1 cellular context compared by ENCODE assay signal in genomic region chr6:151036211-151036721, GRCh38.
TF ChIP-seq lines count a peak whose summit lies in the region.
"Not testable (repeated sequence)": the region's sequence is repeated elsewhere in the genome, so short reads cannot be mapped to it uniquely, and the experiment has no call there.

No MANE protein-coding gene starts in this region.

TF ChIP-seq in HepG2, 621 proteins besides CTCF, POLR2A, EP300 and RAD21 (continued from another document and continues in another):
- TF ChIP-seq, protein P1, sequence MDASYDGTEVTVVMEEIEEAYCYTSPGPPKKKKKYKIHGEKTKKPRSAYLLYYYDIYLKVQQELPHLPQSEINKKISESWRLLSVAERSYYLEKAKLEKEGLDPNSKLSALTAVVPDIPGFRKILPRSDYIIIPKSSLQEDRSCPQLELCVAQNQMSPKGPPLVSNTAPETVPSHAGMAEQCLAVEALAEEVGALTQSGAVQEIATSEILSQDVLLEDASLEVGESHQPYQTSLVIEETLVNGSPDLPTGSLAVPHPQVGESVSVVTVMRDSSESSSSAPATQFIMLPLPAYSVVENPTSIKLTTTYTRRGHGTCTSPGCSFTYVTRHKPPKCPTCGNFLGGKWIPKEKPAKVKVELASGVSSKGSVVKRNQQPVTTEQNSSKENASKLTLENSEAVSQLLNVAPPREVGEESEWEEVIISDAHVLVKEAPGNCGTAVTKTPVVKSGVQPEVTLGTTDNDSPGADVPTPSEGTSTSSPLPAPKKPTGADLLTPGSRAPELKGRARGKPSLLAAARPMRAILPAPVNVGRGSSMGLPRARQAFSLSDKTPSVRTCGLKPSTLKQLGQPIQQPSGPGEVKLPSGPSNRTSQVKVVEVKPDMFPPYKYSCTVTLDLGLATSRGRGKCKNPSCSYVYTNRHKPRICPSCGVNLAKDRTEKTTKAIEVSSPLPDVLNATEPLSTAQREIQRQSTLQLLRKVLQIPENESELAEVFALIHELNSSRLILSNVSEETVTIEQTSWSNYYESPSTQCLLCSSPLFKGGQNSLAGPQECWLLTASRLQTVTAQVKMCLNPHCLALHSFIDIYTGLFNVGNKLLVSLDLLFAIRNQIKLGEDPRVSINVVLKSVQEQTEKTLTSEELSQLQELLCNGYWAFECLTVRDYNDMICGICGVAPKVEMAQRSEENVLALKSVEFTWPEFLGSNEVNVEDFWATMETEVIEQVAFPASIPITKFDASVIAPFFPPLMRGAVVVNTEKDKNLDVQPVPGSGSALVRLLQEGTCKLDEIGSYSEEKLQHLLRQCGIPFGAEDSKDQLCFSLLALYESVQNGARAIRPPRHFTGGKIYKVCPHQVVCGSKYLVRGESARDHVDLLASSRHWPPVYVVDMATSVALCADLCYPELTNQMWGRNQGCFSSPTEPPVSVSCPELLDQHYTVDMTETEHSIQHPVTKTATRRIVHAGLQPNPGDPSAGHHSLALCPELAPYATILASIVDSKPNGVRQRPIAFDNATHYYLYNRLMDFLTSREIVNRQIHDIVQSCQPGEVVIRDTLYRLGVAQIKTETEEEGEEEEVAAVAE (CRISPR knock-in tag; IDR thresholded peaks at IDR 0.05; ENCODE audit: borderline replicate concordance): 0 out of 2 replicates have a peak, but pooled peaks have one; percentile 11
- TF ChIP-seq TCF7 (IDR thresholded peaks at IDR 0.05; ENCODE audit: low read depth): peak; percentile 63; the same call in 1 of the 2 replicates
- TF ChIP-seq ATF2 (CRISPR knock-in tag; IDR thresholded peaks at IDR 0.05): peak; percentile 94
- TF ChIP-seq, protein P2, sequence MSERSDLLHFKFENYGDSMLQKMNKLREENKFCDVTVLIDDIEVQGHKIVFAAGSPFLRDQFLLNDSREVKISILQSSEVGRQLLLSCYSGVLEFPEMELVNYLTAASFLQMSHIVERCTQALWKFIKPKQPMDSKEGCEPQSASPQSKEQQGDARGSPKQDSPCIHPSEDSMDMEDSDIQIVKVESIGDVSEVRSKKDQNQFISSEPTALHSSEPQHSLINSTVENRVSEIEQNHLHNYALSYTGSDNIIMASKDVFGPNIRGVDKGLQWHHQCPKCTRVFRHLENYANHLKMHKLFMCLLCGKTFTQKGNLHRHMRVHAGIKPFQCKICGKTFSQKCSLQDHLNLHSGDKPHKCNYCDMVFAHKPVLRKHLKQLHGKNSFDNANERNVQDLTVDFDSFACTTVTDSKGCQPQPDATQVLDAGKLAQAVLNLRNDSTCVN (CRISPR knock-in tag; IDR thresholded peaks at IDR 0.05; ENCODE audit: borderline replicate concordance): peak; percentile 92
- TF ChIP-seq SOX6 (IDR thresholded peaks at IDR 0.05): not testable (repeated sequence)
- TF ChIP-seq SOX6 (CRISPR knock-in tag; IDR thresholded peaks at IDR 0.05): peak; percentile 87
- TF ChIP-seq MEF2D (CRISPR knock-in tag; IDR thresholded peaks at IDR 0.05): peak; percentile 92
- peak; percentile 87 for TF ChIP-seq SOX5 (CRISPR knock-in tag; IDR thresholded peaks at IDR 0.05; ENCODE audit: borderline replicate concordance)
- peak; percentile 51 for TF ChIP-seq ARNTL (CRISPR knock-in tag; IDR thresholded peaks at IDR 0.05)
- TF ChIP-seq SPEN (CRISPR knock-in tag; IDR thresholded peaks at IDR 0.05; ENCODE audit: low read depth): peak; percentile 25; the same call in 1 of the 2 replicates
- TF ChIP-seq ZNF644 (CRISPR knock-in tag; IDR thresholded peaks at IDR 0.05; ENCODE audit: low read depth): peak; percentile 40; the same call in 1 of the 2 replicates
- TF ChIP-seq SIX1 (CRISPR knock-in tag; IDR thresholded peaks at IDR 0.05; ENCODE audit: borderline replicate concordance): peak; percentile 62; the same call in 1 of the 2 replicates
- peak; percentile 51; the same call in 1 of the 2 replicates for TF ChIP-seq ZNF335 (CRISPR knock-in tag; IDR thresholded peaks at IDR 0.05)
- peak; percentile 16; the same call in 1 of the 2 replicates for TF ChIP-seq BCL6 (CRISPR knock-in tag; IDR thresholded peaks at IDR 0.05)
- peak; percentile 50; the same call in 1 of the 2 replicates for TF ChIP-seq POLR2AphosphoS5 (IDR thresholded peaks at IDR 0.05; ENCODE audit: low read depth, low read length)
- 0 out of 2 replicates have a peak, but pooled peaks have one; percentile 17 for TF ChIP-seq ZFY (CRISPR knock-in tag; IDR thresholded peaks at IDR 0.05)
- peak; percentile 71; the same call in 1 of the 2 replicates for TF ChIP-seq TOE1 (CRISPR knock-in tag; IDR thresholded peaks at IDR 0.05)
- TF ChIP-seq, protein P3, sequence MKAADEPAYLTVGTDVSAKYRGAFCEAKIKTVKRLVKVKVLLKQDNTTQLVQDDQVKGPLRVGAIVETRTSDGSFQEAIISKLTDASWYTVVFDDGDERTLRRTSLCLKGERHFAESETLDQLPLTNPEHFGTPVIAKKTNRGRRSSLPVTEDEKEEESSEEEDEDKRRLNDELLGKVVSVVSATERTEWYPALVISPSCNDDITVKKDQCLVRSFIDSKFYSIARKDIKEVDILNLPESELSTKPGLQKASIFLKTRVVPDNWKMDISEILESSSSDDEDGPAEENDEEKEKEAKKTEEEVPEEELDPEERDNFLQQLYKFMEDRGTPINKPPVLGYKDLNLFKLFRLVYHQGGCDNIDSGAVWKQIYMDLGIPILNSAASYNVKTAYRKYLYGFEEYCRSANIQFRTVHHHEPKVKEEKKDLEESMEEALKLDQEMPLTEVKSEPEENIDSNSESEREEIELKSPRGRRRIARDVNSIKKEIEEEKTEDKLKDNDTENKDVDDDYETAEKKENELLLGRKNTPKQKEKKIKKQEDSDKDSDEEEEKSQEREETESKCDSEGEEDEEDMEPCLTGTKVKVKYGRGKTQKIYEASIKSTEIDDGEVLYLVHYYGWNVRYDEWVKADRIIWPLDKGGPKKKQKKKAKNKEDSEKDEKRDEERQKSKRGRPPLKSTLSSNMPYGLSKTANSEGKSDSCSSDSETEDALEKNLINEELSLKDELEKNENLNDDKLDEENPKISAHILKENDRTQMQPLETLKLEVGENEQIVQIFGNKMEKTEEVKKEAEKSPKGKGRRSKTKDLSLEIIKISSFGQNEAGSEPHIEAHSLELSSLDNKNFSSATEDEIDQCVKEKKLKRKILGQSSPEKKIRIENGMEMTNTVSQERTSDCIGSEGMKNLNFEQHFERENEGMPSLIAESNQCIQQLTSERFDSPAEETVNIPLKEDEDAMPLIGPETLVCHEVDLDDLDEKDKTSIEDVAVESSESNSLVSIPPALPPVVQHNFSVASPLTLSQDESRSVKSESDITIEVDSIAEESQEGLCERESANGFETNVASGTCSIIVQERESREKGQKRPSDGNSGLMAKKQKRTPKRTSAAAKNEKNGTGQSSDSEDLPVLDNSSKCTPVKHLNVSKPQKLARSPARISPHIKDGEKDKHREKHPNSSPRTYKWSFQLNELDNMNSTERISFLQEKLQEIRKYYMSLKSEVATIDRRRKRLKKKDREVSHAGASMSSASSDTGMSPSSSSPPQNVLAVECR (CRISPR knock-in tag; IDR thresholded peaks at IDR 0.05; ENCODE audit: borderline replicate concordance): peak; percentile 36; the same call in 1 of the 2 replicates
- TF ChIP-seq RARA (CRISPR knock-in tag; IDR thresholded peaks at IDR 0.05): peak; percentile 88
- 0 out of 2 replicates have a peak, but pooled peaks have one; percentile 47 for TF ChIP-seq SNAPC2 (CRISPR knock-in tag; IDR thresholded peaks at IDR 0.05)
- TF ChIP-seq FOXJ3 (CRISPR knock-in tag; IDR thresholded peaks at IDR 0.05; ENCODE audit: borderline replicate concordance): peak; percentile 81; the same call in 1 of the 2 replicates
- TF ChIP-seq MIXL1 (CRISPR knock-in tag; IDR thresholded peaks at IDR 0.05): peak; percentile 91
- TF ChIP-seq, protein P4, sequence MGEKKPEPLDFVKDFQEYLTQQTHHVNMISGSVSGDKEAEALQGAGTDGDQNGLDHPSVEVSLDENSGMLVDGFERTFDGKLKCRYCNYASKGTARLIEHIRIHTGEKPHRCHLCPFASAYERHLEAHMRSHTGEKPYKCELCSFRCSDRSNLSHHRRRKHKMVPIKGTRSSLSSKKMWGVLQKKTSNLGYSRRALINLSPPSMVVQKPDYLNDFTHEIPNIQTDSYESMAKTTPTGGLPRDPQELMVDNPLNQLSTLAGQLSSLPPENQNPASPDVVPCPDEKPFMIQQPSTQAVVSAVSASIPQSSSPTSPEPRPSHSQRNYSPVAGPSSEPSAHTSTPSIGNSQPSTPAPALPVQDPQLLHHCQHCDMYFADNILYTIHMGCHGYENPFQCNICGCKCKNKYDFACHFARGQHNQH (CRISPR knock-in tag; IDR thresholded peaks at IDR 0.05): peak; percentile 79; the same call in 1 of the 2 replicates
- peak; percentile 48; the same call in 1 of the 2 replicates for TF ChIP-seq SALL1 (CRISPR knock-in tag; IDR thresholded peaks at IDR 0.05)
- peak; percentile 39 for TF ChIP-seq TBL1XR1 (IDR thresholded peaks at IDR 0.05; ENCODE audit: borderline replicate concordance, low read length, partially characterized antibody)
- TF ChIP-seq ELF3 (CRISPR knock-in tag; IDR thresholded peaks at IDR 0.05): peak; percentile 93; the same call in 1 of the 2 replicates
- TF ChIP-seq SP5 (CRISPR knock-in tag; IDR thresholded peaks at IDR 0.05; ENCODE audit: borderline replicate concordance, low read depth): peak; percentile 28; the same call in 1 of the 2 replicates
- TF ChIP-seq ZNF574 (CRISPR knock-in tag; IDR thresholded peaks at IDR 0.05): 0 out of 2 replicates have a peak, but pooled peaks have one; percentile 13
- TF ChIP-seq, protein P5, sequence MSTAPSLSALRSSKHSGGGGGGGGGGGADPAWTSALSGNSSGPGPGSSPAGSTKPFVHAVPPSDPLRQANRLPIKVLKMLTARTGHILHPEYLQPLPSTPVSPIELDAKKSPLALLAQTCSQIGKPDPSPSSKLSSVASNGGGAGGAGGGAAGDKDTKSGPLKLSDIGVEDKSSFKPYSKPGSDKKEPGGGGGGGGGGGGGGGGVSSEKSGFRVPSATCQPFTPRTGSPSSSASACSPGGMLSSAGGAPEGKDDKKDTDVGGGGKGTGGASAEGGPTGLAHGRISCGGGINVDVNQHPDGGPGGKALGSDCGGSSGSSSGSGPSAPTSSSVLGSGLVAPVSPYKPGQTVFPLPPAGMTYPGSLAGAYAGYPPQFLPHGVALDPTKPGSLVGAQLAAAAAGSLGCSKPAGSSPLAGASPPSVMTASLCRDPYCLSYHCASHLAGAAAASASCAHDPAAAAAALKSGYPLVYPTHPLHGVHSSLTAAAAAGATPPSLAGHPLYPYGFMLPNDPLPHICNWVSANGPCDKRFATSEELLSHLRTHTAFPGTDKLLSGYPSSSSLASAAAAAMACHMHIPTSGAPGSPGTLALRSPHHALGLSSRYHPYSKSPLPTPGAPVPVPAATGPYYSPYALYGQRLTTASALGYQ (CRISPR knock-in tag; IDR thresholded peaks at IDR 0.05): peak; percentile 53; the same call in 1 of the 2 replicates
- TF ChIP-seq ZSCAN9 (CRISPR knock-in tag; IDR thresholded peaks at IDR 0.05; ENCODE audit: borderline replicate concordance): peak; percentile 77; the same call in 1 of the 2 replicates
- TF ChIP-seq, protein P6, sequence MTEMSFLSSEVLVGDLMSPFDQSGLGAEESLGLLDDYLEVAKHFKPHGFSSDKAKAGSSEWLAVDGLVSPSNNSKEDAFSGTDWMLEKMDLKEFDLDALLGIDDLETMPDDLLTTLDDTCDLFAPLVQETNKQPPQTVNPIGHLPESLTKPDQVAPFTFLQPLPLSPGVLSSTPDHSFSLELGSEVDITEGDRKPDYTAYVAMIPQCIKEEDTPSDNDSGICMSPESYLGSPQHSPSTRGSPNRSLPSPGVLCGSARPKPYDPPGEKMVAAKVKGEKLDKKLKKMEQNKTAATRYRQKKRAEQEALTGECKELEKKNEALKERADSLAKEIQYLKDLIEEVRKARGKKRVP (CRISPR knock-in tag; IDR thresholded peaks at IDR 0.05): peak in 1 of 2 experiments; percentile 32; a peak in 1 of 4 replicates
- peak; percentile 46; the same call in 1 of the 2 replicates for TF ChIP-seq SMAD3 (CRISPR knock-in tag; IDR thresholded peaks at IDR 0.05)
- peak; percentile 70; the same call in 1 of the 2 replicates for TF ChIP-seq HNF4G (IDR thresholded peaks at IDR 0.05; ENCODE audit: borderline replicate concordance, low read depth, low read length)
- peak; percentile 92; the same call in 1 of the 2 replicates for TF ChIP-seq HNF4G (CRISPR knock-in tag; IDR thresholded peaks at IDR 0.05; ENCODE audit: borderline replicate concordance, low read depth)
- 0 out of 2 replicates have a peak, but pooled peaks have one; percentile 61 for TF ChIP-seq TGIF2 (CRISPR knock-in tag; IDR thresholded peaks at IDR 0.05)
- TF ChIP-seq ASH2L (IDR thresholded peaks at IDR 0.05; ENCODE audit: insufficient read length, low read depth, low read length): peak; percentile 83
- peak; percentile 52; the same call in 1 of the 2 replicates for TF ChIP-seq HDAC1 (CRISPR knock-in tag; IDR thresholded peaks at IDR 0.05)
- 0 out of 2 replicates have a peak, but pooled peaks have one; percentile 54 for TF ChIP-seq ZNF556 (CRISPR knock-in tag; IDR thresholded peaks at IDR 0.05; ENCODE audit: borderline replicate concordance)
